1 cellular context compared by ENCODE assay signal in genomic region chr20:62302341-62303048, GRCh38.
TF ChIP-seq lines count a peak whose summit lies in the region.

TSS of gene ADRM1 (plus strand) at chr20:62302997. CDS start at chr20:62303569, 572 bp downstream.

TF ChIP-seq in HepG2, 621 proteins besides CTCF, POLR2A, EP300 and RAD21 (continued from another document and continues in another):
- TF ChIP-seq, protein P1, sequence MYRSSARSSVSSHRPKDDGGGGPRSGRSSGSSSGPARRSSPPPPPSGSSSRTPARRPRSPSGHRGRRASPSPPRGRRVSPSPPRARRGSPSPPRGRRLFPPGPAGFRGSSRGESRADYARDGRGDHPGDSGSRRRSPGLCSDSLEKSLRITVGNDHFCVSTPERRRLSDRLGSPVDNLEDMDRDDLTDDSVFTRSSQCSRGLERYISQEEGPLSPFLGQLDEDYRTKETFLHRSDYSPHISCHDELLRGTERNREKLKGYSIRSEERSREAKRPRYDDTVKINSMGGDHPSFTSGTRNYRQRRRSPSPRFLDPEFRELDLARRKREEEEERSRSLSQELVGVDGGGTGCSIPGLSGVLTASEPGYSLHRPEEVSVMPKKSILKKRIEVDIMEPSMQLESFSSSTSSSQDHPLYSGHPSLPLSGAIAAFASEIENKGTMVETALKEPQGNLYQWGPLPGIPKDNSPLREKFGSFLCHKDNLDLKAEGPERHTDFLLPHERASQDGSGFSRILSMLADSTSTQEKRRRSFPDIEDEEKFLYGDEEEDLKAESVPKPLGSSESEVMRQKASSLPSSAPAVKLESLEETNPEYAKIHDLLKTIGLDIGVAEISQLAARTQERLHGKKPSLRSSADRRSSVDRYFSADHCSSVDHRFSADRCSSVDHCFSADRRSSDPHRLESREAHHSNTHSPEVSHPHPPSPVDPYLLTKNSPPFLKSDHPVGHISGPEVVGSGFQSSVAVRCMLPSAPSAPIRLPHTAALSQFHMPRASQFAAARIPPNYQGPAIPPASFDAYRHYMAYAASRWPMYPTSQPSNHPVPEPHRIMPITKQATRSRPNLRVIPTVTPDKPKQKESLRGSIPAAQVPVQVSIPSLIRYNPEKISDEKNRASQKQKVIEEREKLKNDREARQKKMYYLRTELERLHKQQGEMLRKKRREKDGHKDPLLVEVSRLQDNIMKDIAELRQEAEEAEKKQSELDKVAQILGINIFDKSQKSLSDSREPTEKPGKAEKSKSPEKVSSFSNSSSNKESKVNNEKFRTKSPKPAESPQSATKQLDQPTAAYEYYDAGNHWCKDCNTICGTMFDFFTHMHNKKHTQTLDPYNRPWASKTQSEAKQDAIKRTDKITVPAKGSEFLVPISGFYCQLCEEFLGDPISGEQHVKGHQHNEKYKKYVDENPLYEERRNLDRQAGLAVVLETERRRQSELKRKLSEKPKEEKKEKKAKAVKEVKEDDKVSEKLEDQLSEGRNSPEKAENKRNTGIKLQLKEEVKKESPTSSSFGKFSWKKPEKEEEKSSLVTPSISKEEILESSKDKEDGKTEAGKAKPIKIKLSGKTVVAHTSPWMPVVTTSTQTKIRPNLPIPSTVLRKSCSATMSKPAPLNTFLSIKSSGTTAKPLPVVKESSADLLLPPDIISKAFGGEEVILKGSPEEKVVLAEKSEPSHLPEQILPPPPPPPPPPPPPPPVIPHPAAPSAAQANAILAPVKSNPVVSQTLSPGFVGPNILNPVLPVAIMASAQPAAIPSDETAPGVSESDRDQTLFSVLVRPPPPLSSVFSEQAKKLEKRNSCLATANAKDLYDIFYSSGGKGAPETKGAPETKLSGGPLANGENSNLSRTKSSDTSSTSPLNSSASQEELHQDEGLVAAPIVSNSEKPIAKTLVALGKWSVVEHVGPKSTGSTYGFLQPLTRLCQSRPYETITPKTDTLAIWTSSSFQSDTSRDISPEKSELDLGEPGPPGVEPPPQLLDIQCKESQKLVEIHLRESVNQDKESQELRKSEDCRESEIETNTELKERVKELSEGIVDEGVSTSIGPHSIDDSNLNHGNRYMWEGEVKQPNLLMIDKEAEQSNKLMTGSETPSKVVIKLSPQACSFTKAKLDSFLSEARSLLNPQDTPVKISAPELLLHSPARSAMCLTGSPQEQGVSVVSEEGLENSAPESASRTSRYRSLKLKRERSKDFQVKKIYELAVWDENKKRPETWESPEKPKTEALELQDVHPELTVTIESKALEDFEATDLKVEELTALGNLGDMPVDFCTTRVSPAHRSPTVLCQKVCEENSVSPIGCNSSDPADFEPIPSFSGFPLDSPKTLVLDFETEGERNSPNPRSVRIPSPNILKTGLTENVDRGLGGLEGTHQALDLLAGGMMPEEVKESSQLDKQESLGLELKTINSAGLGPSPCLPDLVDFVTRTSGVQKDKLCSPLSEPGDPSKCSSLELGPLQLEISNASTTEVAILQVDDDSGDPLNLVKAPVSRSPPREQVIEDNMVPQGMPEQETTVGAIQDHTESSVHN (CRISPR knock-in tag; IDR thresholded peaks at IDR 0.05): no peak
- TF ChIP-seq PHF20 (CRISPR knock-in tag; IDR thresholded peaks at IDR 0.05): peak; percentile 89
- TF ChIP-seq KLF11 (CRISPR knock-in tag; IDR thresholded peaks at IDR 0.05): no peak
- peak; percentile 96 for TF ChIP-seq AGO2 (optimal IDR thresholded peaks at IDR 0.05; ENCODE audit: low read depth, low read length)
- no peak for TF ChIP-seq HMGA1 (CRISPR knock-in tag; conservative IDR thresholded peaks at IDR 0.05)
- no peak for TF ChIP-seq ZNF780A (CRISPR knock-in tag; IDR thresholded peaks at IDR 0.05)
- peak; percentile 100 for TF ChIP-seq XRCC5 (optimal IDR thresholded peaks at IDR 0.05; ENCODE audit: low read length)
- TF ChIP-seq SSRP1 (CRISPR knock-in tag; IDR thresholded peaks at IDR 0.05): no peak
- no peak for TF ChIP-seq RBAK (CRISPR knock-in tag; IDR thresholded peaks at IDR 0.05)
- peak; percentile 9; the same call in 1 of the 2 replicates for TF ChIP-seq ZNF777 (CRISPR knock-in tag; IDR thresholded peaks at IDR 0.05)
- TF ChIP-seq ZBTB1 (CRISPR knock-in tag; IDR thresholded peaks at IDR 0.05; ENCODE audit: borderline replicate concordance): no peak
- no peak for TF ChIP-seq ZNF280B (CRISPR knock-in tag; IDR thresholded peaks at IDR 0.05; ENCODE audit: borderline replicate concordance)
- TF ChIP-seq HHEX (CRISPR knock-in tag; IDR thresholded peaks at IDR 0.05): no peak
- TF ChIP-seq ZNF543 (CRISPR knock-in tag; IDR thresholded peaks at IDR 0.05): no peak
- no peak for TF ChIP-seq TRAFD1 (CRISPR knock-in tag; IDR thresholded peaks at IDR 0.05; ENCODE audit: borderline replicate concordance)
- TF ChIP-seq TCF12 (IDR thresholded peaks at IDR 0.05): no peak
- no peak for TF ChIP-seq TCF12 (CRISPR knock-in tag; IDR thresholded peaks at IDR 0.05)
- TF ChIP-seq, protein P2, sequence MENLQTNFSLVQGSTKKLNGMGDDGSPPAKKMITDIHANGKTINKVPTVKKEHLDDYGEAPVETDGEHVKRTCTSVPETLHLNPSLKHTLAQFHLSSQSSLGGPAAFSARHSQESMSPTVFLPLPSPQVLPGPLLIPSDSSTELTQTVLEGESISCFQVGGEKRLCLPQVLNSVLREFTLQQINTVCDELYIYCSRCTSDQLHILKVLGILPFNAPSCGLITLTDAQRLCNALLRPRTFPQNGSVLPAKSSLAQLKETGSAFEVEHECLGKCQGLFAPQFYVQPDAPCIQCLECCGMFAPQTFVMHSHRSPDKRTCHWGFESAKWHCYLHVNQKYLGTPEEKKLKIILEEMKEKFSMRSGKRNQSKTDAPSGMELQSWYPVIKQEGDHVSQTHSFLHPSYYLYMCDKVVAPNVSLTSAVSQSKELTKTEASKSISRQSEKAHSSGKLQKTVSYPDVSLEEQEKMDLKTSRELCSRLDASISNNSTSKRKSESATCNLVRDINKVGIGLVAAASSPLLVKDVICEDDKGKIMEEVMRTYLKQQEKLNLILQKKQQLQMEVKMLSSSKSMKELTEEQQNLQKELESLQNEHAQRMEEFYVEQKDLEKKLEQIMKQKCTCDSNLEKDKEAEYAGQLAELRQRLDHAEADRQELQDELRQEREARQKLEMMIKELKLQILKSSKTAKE (CRISPR knock-in tag; IDR thresholded peaks at IDR 0.05; ENCODE audit: borderline replicate concordance): no peak
- TF ChIP-seq, protein P3, sequence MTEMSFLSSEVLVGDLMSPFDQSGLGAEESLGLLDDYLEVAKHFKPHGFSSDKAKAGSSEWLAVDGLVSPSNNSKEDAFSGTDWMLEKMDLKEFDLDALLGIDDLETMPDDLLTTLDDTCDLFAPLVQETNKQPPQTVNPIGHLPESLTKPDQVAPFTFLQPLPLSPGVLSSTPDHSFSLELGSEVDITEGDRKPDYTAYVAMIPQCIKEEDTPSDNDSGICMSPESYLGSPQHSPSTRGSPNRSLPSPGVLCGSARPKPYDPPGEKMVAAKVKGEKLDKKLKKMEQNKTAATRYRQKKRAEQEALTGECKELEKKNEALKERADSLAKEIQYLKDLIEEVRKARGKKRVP (CRISPR knock-in tag; IDR thresholded peaks at IDR 0.05): peak in 1 of 2 experiments; percentile 25; a peak in 1 of 4 replicates
- TF ChIP-seq ZNF768 (CRISPR knock-in tag; IDR thresholded peaks at IDR 0.05): peak; percentile 83
- TF ChIP-seq, protein P4, sequence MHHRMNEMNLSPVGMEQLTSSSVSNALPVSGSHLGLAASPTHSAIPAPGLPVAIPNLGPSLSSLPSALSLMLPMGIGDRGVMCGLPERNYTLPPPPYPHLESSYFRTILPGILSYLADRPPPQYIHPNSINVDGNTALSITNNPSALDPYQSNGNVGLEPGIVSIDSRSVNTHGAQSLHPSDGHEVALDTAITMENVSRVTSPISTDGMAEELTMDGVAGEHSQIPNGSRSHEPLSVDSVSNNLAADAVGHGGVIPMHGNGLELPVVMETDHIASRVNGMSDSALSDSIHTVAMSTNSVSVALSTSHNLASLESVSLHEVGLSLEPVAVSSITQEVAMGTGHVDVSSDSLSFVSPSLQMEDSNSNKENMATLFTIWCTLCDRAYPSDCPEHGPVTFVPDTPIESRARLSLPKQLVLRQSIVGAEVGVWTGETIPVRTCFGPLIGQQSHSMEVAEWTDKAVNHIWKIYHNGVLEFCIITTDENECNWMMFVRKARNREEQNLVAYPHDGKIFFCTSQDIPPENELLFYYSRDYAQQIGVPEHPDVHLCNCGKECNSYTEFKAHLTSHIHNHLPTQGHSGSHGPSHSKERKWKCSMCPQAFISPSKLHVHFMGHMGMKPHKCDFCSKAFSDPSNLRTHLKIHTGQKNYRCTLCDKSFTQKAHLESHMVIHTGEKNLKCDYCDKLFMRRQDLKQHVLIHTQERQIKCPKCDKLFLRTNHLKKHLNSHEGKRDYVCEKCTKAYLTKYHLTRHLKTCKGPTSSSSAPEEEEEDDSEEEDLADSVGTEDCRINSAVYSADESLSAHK (CRISPR knock-in tag; IDR thresholded peaks at IDR 0.05; ENCODE audit: borderline replicate concordance): 0 out of 2 replicates have a peak, but pooled peaks have one; percentile 85
- no peak for TF ChIP-seq ZNF326 (CRISPR knock-in tag; IDR thresholded peaks at IDR 0.05; ENCODE audit: borderline replicate concordance)
- TF ChIP-seq ZNF563 (CRISPR knock-in tag; IDR thresholded peaks at IDR 0.05): peak; percentile 26
- TF ChIP-seq, protein P5, sequence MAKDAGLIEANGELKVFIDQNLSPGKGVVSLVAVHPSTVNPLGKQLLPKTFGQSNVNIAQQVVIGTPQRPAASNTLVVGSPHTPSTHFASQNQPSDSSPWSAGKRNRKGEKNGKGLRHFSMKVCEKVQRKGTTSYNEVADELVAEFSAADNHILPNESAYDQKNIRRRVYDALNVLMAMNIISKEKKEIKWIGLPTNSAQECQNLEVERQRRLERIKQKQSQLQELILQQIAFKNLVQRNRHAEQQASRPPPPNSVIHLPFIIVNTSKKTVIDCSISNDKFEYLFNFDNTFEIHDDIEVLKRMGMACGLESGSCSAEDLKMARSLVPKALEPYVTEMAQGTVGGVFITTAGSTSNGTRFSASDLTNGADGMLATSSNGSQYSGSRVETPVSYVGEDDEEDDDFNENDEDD (CRISPR knock-in tag; IDR thresholded peaks at IDR 0.05; ENCODE audit: borderline replicate concordance): peak; percentile 91
- TF ChIP-seq, protein P6, sequence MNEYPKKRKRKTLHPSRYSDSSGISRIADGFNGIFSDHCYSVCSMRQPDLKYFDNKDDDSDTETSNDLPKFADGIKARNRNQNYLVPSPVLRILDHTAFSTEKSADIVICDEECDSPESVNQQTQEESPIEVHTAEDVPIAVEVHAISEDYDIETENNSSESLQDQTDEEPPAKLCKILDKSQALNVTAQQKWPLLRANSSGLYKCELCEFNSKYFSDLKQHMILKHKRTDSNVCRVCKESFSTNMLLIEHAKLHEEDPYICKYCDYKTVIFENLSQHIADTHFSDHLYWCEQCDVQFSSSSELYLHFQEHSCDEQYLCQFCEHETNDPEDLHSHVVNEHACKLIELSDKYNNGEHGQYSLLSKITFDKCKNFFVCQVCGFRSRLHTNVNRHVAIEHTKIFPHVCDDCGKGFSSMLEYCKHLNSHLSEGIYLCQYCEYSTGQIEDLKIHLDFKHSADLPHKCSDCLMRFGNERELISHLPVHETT (CRISPR knock-in tag; conservative IDR thresholded peaks at IDR 0.05): peak; percentile 96
- TF ChIP-seq, protein P7, sequence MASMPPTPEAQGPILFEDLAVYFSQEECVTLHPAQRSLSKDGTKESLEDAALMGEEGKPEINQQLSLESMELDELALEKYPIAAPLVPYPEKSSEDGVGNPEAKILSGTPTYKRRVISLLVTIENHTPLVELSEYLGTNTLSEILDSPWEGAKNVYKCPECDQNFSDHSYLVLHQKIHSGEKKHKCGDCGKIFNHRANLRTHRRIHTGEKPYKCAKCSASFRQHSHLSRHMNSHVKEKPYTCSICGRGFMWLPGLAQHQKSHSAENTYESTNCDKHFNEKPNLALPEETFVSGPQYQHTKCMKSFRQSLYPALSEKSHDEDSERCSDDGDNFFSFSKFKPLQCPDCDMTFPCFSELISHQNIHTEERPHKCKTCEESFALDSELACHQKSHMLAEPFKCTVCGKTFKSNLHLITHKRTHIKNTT (CRISPR knock-in tag; IDR thresholded peaks at IDR 0.05): no peak
- peak; percentile 22; the same call in 1 of the 2 replicates for TF ChIP-seq ZMAT3 (CRISPR knock-in tag; conservative IDR thresholded peaks at IDR 0.05)
- TF ChIP-seq, protein P8, sequence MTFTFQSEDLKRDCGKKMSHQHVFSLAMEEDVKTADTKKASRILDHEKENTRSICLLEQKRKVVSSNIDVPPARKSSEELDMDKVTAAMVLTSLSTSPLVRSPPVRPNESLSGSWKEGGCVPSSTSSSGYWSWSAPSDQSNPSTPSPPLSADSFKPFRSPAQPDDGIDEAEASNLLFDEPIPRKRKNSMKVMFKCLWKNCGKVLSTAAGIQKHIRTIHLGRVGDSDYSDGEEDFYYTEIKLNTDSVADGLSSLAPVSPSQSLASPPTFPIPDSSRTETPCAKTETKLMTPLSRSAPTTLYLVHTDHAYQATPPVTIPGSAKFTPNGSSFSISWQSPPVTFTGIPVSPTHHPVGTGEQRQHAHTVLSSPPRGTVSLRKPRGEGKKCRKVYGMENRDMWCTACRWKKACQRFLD (CRISPR knock-in tag; IDR thresholded peaks at IDR 0.05; ENCODE audit: borderline replicate concordance): no peak
- peak; percentile 98 for TF ChIP-seq KAT8 (CRISPR knock-in tag; IDR thresholded peaks at IDR 0.05)
- peak; percentile 86 for TF ChIP-seq ZFP82 (CRISPR knock-in tag; IDR thresholded peaks at IDR 0.05; ENCODE audit: borderline replicate concordance)
